ENCODE assay signal across 9 cellular contexts in the genomic region with DNA sequence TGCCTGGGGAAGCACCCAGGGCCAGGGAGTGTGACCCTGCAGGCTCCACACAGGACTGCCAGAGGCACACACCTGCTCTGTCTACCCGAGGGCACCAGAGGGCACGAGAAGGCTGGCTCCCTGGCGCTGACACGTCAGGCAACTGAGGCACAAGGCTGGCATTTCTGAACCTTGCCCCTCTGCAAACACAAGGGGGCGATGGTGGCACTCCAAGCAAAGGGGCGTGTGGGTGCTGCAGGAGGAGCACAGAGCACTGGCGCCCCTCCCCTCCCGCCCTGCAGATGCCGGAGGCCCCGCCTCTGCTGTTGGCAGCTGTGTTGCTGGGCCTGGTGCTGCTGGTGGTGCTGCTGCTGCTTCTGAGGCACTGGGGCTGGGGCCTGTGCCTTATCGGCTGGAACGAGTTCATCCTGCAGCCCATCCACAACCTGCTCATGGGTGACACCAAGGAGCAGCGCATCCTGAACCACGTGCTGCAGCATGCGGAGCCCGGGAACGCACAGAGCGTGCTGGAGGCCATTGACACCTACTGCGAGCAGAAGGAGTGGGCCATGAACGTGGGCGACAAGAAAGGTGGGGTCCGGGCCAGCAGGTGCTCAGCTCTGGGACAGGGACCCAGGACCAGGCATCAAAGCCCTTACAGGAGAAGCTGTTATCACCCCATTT. TPM values are rescaled to one million over a fixed set of nuclear protein-coding genes. Genes with fewer than 3 reads are reported as not detected.
DNase-seq lines count a peak whose midpoint lies in the region; ATAC-seq, FAIRE-seq and TF ChIP-seq lines count a peak whose summit lies in the region.
"Had no signal": no experiment of that assay in that cellular context is flagged by ENCODE, and none has a peak within 500 bp of the region (broad histone marks: within the 10 kb centered on the region; RNA-seq: fewer than 3 reads in every experiment).

No MANE protein-coding gene starts in this region.

- H3K36me3 Mint-ChIP-seq in HFFc6 (ENCODE audit: low read depth) (no peaks in the 10 kb centered on the region), osteocyte (ENCODE audit: unreplicated experiment) (peaks cover 3% of the 10 kb centered on the region)

- H3K27ac Mint-ChIP-seq in HFFc6 = no peak overlapping the region
- no peak overlapping the region for H3K27ac Mint-ChIP-seq in osteocyte (ENCODE audit: unreplicated experiment)
- H3K27ac Mint-ChIP-seq: IgD-negative memory B cell had no signal

- no peak for TF ChIP-seq POLR2A in gastroesophageal sphincter (IDR thresholded peaks at IDR 0.05)

- CTCF ChIA-PET in PC-9 (lab: Charles Lee) = interaction anchor here (0.6 to 1.8 kb wide), 4 partner anchors 9 to 308 kb away, joined by 4 to 9 read pairs (median 6); no protein-coding TSS in a partner anchor

- H3K4me1 Mint-ChIP-seq in HFFc6 (ENCODE audit: low read depth) = no peaks in the 10 kb centered on the region; the same call in 1 of the 2 replicates
- peaks cover 12% of the 10 kb centered on the region for H3K4me1 Mint-ChIP-seq in osteocyte (ENCODE audit: unreplicated experiment)

- no peaks in the 10 kb centered on the region for H3K9me2 ChIP-seq in PC-9 (ENCODE audit: insufficient read depth)

- peak overlapping the region; percentile 94 for H3K4me2 ChIP-seq in PC-9

- TF ChIP-seq CTCF in HFFc6 (IDR thresholded peaks at IDR 0.05) (peak; percentile 87), PC-9 (conservative IDR thresholded peaks at IDR 0.05) (peak; percentile 77), gastroesophageal sphincter (IDR thresholded peaks at IDR 0.05) (peak in 3 of 4 experiments; percentile 27 to 62 (median 35)), osteocyte (IDR thresholded peaks at IDR 0.05) (peak; percentile 69)

- POLR2A ChIA-PET in PC-9 (lab: Charles Lee; ENCODE audit: unreplicated experiment) = no interaction called here

- H3K27me3 Mint-ChIP-seq in HFFc6 (ENCODE audit: insufficient read depth) (peaks cover 4% of the 10 kb centered on the region; the same call in 1 of the 2 replicates), osteocyte (ENCODE audit: unreplicated experiment) (no peaks in the 10 kb centered on the region)
- H3K27me3 Mint-ChIP-seq: IgD-negative memory B cell had no signal

- H3K27ac ChIP-seq in PC-9 = peak overlapping the region; percentile 68
- no peak overlapping the region for H3K27ac ChIP-seq in gastroesophageal sphincter

- DNase-seq in CD1c-positive myeloid dendritic cell (ENCODE audit: extremely low spot score) (peak; percentile 55), HFFc6 (peak; percentile 60), PC-9 (peak; percentile 66 to 67), osteocyte (ENCODE audit: extremely low spot score, unreplicated experiment) (no peak), urothelium cell line (ENCODE audit: low spot score) (peak; percentile 92)
- peak; percentile 68 for DNase-seq in activated naive CD4-positive, alpha-beta T cell treated with Interleukin-2 at 50 U/mL for 16 hours

- H3K4me1 ChIP-seq in PC-9 (replicated peaks; ENCODE audit: insufficient read depth) = peaks cover 15% of the 10 kb centered on the region
- H3K4me1 ChIP-seq in gastroesophageal sphincter = peaks cover 0 to 55% (median 27%) of the 10 kb centered on the region in 3 donors

- no peak for TF ChIP-seq EP300 in gastroesophageal sphincter (IDR thresholded peaks at IDR 0.05)

- ATAC-seq in gastroesophageal sphincter (peak; percentile 23), GM21360 (IDR thresholded peaks at IDR 0.05; ENCODE audit: unreplicated experiment) (no peak)

- H3K4me3 Mint-ChIP-seq in HFFc6 (no peak overlapping the region), osteocyte (ENCODE audit: unreplicated experiment) (no peak overlapping the region)
- H3K4me3 Mint-ChIP-seq: IgD-negative memory B cell had no signal

- H3K9me3 Mint-ChIP-seq in HFFc6 = no peaks in the 10 kb centered on the region
- H3K9me3 Mint-ChIP-seq in osteocyte (ENCODE audit: unreplicated experiment) = no peaks in the 10 kb centered on the region
- H3K9me3 Mint-ChIP-seq: IgD-negative memory B cell had no signal

- no peaks in the 10 kb centered on the region for H3K36me3 ChIP-seq in PC-9 (ENCODE audit: low read depth)
- H3K36me3 ChIP-seq in gastroesophageal sphincter = peaks cover 0 to 47% of the 10 kb centered on the region in 2 donors

- peaks cover 6% of the 10 kb centered on the region; the same call in 1 of the 2 replicates for H3F3A ChIP-seq in PC-9 (ENCODE audit: insufficient read depth, low read depth)

- WGBS in gastroesophageal sphincter (ENCODE audit: low coverage in 1 of 2), 2 donors = no CpG with 5 or more reads among the region's 22 CpGs

- H3K79me2 ChIP-seq in PC-9 (ENCODE audit: low read depth) = peaks cover 15% of the 10 kb centered on the region; the same call in 1 of the 2 replicates

- no peak overlapping the region for H2AFZ ChIP-seq in PC-9

- peak overlapping the region; percentile 57 for H3K4me3 ChIP-seq in PC-9
- no peak overlapping the region for H3K4me3 ChIP-seq in gastroesophageal sphincter

- no peaks in the 10 kb centered on the region for H3K27me3 ChIP-seq in PC-9 (ENCODE audit: insufficient read depth, low read depth)
- no peaks in the 10 kb centered on the region for H3K27me3 ChIP-seq in gastroesophageal sphincter

- peak; percentile 42 for FAIRE-seq in urothelium cell line (lab: Jason Lieb, UNC)

- BruUV-seq in PC-9 (replicated peaks; lab: Mats Ljungman, UMichigan) = no TSS peak

- H4K20me1 ChIP-seq in PC-9 (ENCODE audit: insufficient read depth) = no peaks in the 10 kb centered on the region

- intact Hi-C loops in PC-9 (cut with micrococcal nuclease; ENCODE audit: unreplicated experiment) = loop anchor here (2.0 to 10.0 kb wide), 2 partner anchors 154 to 322 kb away; a partner anchor contains a TSS

- no peaks in the 10 kb centered on the region for H3K9me3 ChIP-seq in PC-9 (ENCODE audit: insufficient read depth, low read depth)
- no peaks in the 10 kb centered on the region for H3K9me3 ChIP-seq in gastroesophageal sphincter

RNA-seq across cellular contexts. Expression of a gene that starts 20.8 kb away (rescaled TPM):
- 10 to 100 TPM; 24.8 to 30.6 (median 28.3) TPM for total RNA-seq in HFFc6 (2021; fragmentation: NEBNext Ultra II Directional; extraction: Animal tissue kit (Norgen Biotek cat#: 25700))
- 21.7 and 22.4 TPM in 2 replicates for total RNA-seq in PC-9 (2021)
- 10 to 100 TPM; 16.7 to 33.1 (median 20.3) TPM for total RNA-seq in gastroesophageal sphincter
- 12.6 and 13.1 TPM in 2 replicates for total RNA-seq in osteocyte

RNA-seq across cellular contexts. Expression of a gene that starts 20.8 kb away (rescaled TPM):
- total RNA-seq in HFFc6 (2021; fragmentation: NEBNext Ultra II Directional; extraction: Animal tissue kit (Norgen Biotek cat#: 25700)) = 100 to 1,000 TPM; 215 to 306 (median 234) TPM
- 99.9 and 107 TPM in 2 replicates for total RNA-seq in PC-9 (2021)
- 100 to 1,000 TPM; 105 to 235 (median 208) TPM for total RNA-seq in gastroesophageal sphincter
- total RNA-seq in osteocyte = 92.1 and 94.1 TPM in 2 replicates

RNA-seq across cellular contexts. Expression of a gene that starts 54.2 kb away (rescaled TPM):
- 1 to 10 TPM; 1.5 to 3.3 (median 2.0) TPM for total RNA-seq in HFFc6 (2021; fragmentation: NEBNext Ultra II Directional; extraction: Animal tissue kit (Norgen Biotek cat#: 25700))
- total RNA-seq in PC-9 (2021) (15.6 and 21.0 TPM in 2 replicates), gastroesophageal sphincter (10 to 100 TPM; 32.5 to 61.5 (median 39.5) TPM), osteocyte (26.5 and 29.3 TPM in 2 replicates)

RNA-seq across cellular contexts. Expression of a gene that starts 58.5 kb away (rescaled TPM):
- 10 to 100 TPM; 28.5 to 38.0 (median 34.9) TPM for total RNA-seq in HFFc6 (2021; fragmentation: NEBNext Ultra II Directional; extraction: Animal tissue kit (Norgen Biotek cat#: 25700))
- total RNA-seq in PC-9 (2021) = 22.4 and 25.0 TPM in 2 replicates
- 10 to 100 TPM; 20.0 to 65.5 (median 45.8) TPM for total RNA-seq in gastroesophageal sphincter
- 24.9 and 28.1 TPM in 2 replicates for total RNA-seq in osteocyte

Comparison
In these comparisons a context has a peak if more than half of its experiments do, and no peak if none do; other contexts are left out.
1. CTCF ChIP-seq: peak in every context shown above with its lines; median percentile 87 in HFFc6; 77 in PC-9; 69 in osteocyte; 35 in gastroesophageal sphincter.